Comparison of ENCODE assay signal across 8 cellular contexts in the genomic region with DNA sequence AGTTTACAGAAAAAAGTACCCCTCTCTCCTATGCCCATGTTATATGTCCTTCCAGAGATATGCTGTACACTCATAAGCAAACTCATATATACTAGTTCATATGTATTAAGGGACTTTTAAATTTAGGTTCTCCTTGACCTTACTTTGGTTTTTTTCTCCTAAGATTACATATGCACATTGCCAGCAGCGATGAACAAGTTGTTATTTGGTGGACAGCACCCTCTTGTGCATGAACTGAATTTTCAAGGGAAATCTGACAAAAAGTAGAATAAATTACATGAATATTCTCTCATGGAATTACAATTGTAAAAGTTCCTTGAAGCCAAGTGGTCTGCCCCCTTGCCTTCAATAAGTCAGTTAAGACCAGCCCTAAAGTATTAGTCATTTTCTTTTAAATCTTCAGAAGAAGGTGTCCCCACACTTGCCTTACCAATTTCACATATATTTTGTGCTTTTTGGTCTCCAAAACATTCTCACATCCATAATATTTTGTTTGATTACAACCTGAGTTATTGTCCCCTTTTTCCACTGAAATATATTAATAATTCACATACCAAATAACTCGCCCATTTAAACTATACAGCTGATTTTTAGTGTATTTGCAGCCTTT. TPM values are rescaled to one million over a fixed set of nuclear protein-coding genes. Genes with fewer than 3 reads are reported as not detected.
A peak's percentile ranks its signal among the peaks of the same experiment; 100 is the strongest.
DNase-seq lines count a peak whose midpoint lies in the region; ATAC-seq and TF ChIP-seq lines count a peak whose summit lies in the region.

No MANE protein-coding gene starts in this region.

- TF ChIP-seq EP300 in neural cell (conservative IDR thresholded peaks at IDR 0.05; ENCODE audit: poor library complexity, severe bottlenecking): no peak

- H3K27me3 ChIP-seq in Peyer's patch (no peaks in the 10 kb centered on the region), neural cell (ENCODE audit: insufficient read depth, low read depth, low read length) (no peaks in the 10 kb centered on the region)

- DNase-seq in GM10248 (ENCODE audit: extremely low spot score) (peak; percentile 31), Peyer's patch (no peak), fibroblast of gingiva (ENCODE audit: low read depth) (peak; percentile 51), NCI-H2107 treated with DMSO at 0.1 percent for 48 hours (lab: John Stamatoyannopoulos, UW; ENCODE audit: unreplicated experiment) (no peak)

- POLR2A ChIA-PET in GM10248 (lab: Yijun Ruan, JAX): no interaction called here

- no peaks in the 10 kb centered on the region for H4K20me1 ChIP-seq in neural cell (ENCODE audit: insufficient read depth)

- CTCF ChIA-PET in GM10248 (lab: Yijun Ruan, JAX): interaction anchor here (0.7 to 1.4 kb wide), 6 partner anchors 16 to 503 kb away, joined by 3 to 5 read pairs (median 3); no protein-coding TSS in a partner anchor

- TF ChIP-seq CTCF in 22Rv1 (IDR thresholded peaks at IDR 0.05) (peak; percentile 62), GM10248 (IDR thresholded peaks at IDR 0.05; ENCODE audit: control extremely low read depth, extremely low read depth, low read depth, missing control alignments) (peak; percentile 58), Peyer's patch (IDR thresholded peaks at IDR 0.05) (peak in 5 of 6 experiments; percentile 36 to 78 (median 64)), neural cell (IDR thresholded peaks at IDR 0.05; ENCODE audit: poor library complexity, severe bottlenecking) (peak; percentile 70)

- H3K4me1 ChIP-seq in Peyer's patch: no peaks in the 10 kb centered on the region

- H3K27ac ChIP-seq in 22Rv1 (no peak overlapping the region), Peyer's patch (no peak overlapping the region), neural cell (ENCODE audit: low read length) (no peak overlapping the region)

- H3K4me3 ChIP-seq in Peyer's patch: no peak overlapping the region
- H3K4me3 ChIP-seq in neural cell (ENCODE audit: low read length): no peak overlapping the region

- ATAC-seq in HG03108 (IDR thresholded peaks at IDR 0.05; ENCODE audit: unreplicated experiment): peak; percentile 74
- ATAC-seq in GM19452 (IDR thresholded peaks at IDR 0.05; ENCODE audit: unreplicated experiment): no peak

- no peak overlapping the region for H3K9ac ChIP-seq in neural cell (ENCODE audit: low read length)

- H3K36me3 ChIP-seq in Peyer's patch (no peaks in the 10 kb centered on the region), neural cell (ENCODE audit: insufficient read depth, low read length) (no peaks in the 10 kb centered on the region)

- no peak overlapping the region for H3K4me2 ChIP-seq in neural cell (ENCODE audit: low read length)

- TF ChIP-seq RAD21 in neural cell (conservative IDR thresholded peaks at IDR 0.05): peak; percentile 75

- H3K9me3 ChIP-seq in Peyer's patch (no peaks in the 10 kb centered on the region), neural cell (ENCODE audit: low read length) (no peaks in the 10 kb centered on the region)

- H3K9me2 ChIP-seq in neural cell (ENCODE audit: insufficient read depth, low read length): no peaks in the 10 kb centered on the region

- no peaks in the 10 kb centered on the region for H3F3A ChIP-seq in neural cell (ENCODE audit: insufficient read depth, low read length, poor library complexity, severe bottlenecking)

- no peak overlapping the region for H2AFZ ChIP-seq in neural cell (ENCODE audit: low read depth, low read length)

- TF ChIP-seq POLR2A in Peyer's patch (IDR thresholded peaks at IDR 0.05): no peak

- no peaks in the 10 kb centered on the region for H3K79me2 ChIP-seq in neural cell (replicated peaks; ENCODE audit: insufficient read depth, low read length)

TF ChIP-seq in neural cell, 6 proteins besides CTCF, POLR2A, EP300 and RAD21:
- TF ChIP-seq SMC3 (conservative IDR thresholded peaks at IDR 0.05; ENCODE audit: poor library complexity): peak; percentile 73
- TF ChIP-seq, protein P1, sequence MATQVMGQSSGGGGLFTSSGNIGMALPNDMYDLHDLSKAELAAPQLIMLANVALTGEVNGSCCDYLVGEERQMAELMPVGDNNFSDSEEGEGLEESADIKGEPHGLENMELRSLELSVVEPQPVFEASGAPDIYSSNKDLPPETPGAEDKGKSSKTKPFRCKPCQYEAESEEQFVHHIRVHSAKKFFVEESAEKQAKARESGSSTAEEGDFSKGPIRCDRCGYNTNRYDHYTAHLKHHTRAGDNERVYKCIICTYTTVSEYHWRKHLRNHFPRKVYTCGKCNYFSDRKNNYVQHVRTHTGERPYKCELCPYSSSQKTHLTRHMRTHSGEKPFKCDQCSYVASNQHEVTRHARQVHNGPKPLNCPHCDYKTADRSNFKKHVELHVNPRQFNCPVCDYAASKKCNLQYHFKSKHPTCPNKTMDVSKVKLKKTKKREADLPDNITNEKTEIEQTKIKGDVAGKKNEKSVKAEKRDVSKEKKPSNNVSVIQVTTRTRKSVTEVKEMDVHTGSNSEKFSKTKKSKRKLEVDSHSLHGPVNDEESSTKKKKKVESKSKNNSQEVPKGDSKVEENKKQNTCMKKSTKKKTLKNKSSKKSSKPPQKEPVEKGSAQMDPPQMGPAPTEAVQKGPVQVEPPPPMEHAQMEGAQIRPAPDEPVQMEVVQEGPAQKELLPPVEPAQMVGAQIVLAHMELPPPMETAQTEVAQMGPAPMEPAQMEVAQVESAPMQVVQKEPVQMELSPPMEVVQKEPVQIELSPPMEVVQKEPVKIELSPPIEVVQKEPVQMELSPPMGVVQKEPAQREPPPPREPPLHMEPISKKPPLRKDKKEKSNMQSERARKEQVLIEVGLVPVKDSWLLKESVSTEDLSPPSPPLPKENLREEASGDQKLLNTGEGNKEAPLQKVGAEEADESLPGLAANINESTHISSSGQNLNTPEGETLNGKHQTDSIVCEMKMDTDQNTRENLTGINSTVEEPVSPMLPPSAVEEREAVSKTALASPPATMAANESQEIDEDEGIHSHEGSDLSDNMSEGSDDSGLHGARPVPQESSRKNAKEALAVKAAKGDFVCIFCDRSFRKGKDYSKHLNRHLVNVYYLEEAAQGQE (IDR thresholded peaks at IDR 0.05; ENCODE audit: borderline replicate concordance): no peak
- TF ChIP-seq MXI1 (conservative IDR thresholded peaks at IDR 0.05; ENCODE audit: poor library complexity, severe bottlenecking): no peak
- no peak for TF ChIP-seq POLR2AphosphoS5 (IDR thresholded peaks at IDR 0.05)
- no peak for TF ChIP-seq EZH2 (IDR thresholded peaks at IDR 0.05; ENCODE audit: borderline replicate concordance, insufficient read depth, low read length, poor library complexity, severe bottlenecking)
- TF ChIP-seq TAF1 (IDR thresholded peaks at IDR 0.05; ENCODE audit: low read depth): no peak

RNA-seq across cellular contexts. Expression of a gene that starts 30.6 kb away (rescaled TPM):
- total RNA-seq in Peyer's patch: 10 to 100 TPM; 21.5 to 35.9 (median 26.2) TPM
- polyA plus RNA-seq in neural cell: 49.2 and 52.7 TPM in 2 replicates
- polyA minus RNA-seq in neural cell: 104 and 127 TPM in 2 replicates

Comparison
In these comparisons a context has a peak if more than half of its experiments do, and no peak if none do; other contexts are left out.
1. DNase-seq: peak in GM10248 (single experiment) and fibroblast of gingiva (single experiment); none in Peyer's patch (0 of 3) and NCI-H2107 treated with DMSO at 0.1 percent for 48 hours (single experiment).
2. Peak in every context shown above with its lines, with median percentiles within 50 percentile points of each other: CTCF ChIP-seq.